ENCODE assay signal across 19 cellular contexts in genomic region chr17:16926061-16926511, GRCh38. TPM values are rescaled to one million over a fixed set of nuclear protein-coding genes. Genes with fewer than 3 reads are reported as not detected.
DNase-seq lines count a peak whose midpoint lies in the region; ATAC-seq and TF ChIP-seq lines count a peak whose summit lies in the region.
"Had no signal": no experiment of that assay in that cellular context is flagged by ENCODE, and none has a peak within 500 bp of the region (broad histone marks: within the 10 kb centered on the region; RNA-seq: fewer than 3 reads in every experiment).

No MANE protein-coding gene starts in this region.

- no peak overlapping the region for H3K56ac ChIP-seq in IMR-90 (ENCODE audit: extremely low read depth, insufficient read depth, low read length)

- H3K79me1 ChIP-seq in IMR-90 (ENCODE audit: low read depth in 1 of 2, low read length in 2 of 2): no peaks in the 10 kb centered on the region

- no peak overlapping the region for H3K4me2 ChIP-seq in IMR-90 (ENCODE audit: low read depth, low read length)

- no peak overlapping the region for H2AFZ ChIP-seq in IMR-90 (replicated peaks; ENCODE audit: low read length, poor library complexity)

- H2BK20ac ChIP-seq in IMR-90 (ENCODE audit: low read depth, low read length): no peak overlapping the region

- TF ChIP-seq POLR2A in IMR-90 (IDR thresholded peaks at IDR 0.05; ENCODE audit: low read depth, low read length) (no peak), sigmoid colon (IDR thresholded peaks at IDR 0.05) (no peak)

- ATAC-seq in IMR-90 (ENCODE audit: low read depth) (no peak), left lung (no peak)

- no peak overlapping the region for H4K91ac ChIP-seq in IMR-90 (ENCODE audit: insufficient read depth, low read depth, low read length)

- no peak for TF ChIP-seq RAD21 in IMR-90 (IDR thresholded peaks at IDR 0.05; ENCODE audit: low read length)

- H3K18ac ChIP-seq in IMR-90 (ENCODE audit: low read depth, low read length): no peak overlapping the region

- no peak overlapping the region for H3K23ac ChIP-seq in IMR-90 (ENCODE audit: low read depth, low read length)

- whole genome bisulfite sequencing in IMR-90 (ENCODE audit: extremely low coverage in 2 of 2, insufficient read length in 1 of 2), 2 experiments: 60% methylated on average over 1 of the region's 7 CpGs; no CpG with 5 or more reads in 1 of the 2 experiments
- 92 to 94% methylated on average over 7 of the region's 7 CpGs for WGBS in sigmoid colon, 2 donors

- no peak overlapping the region for H3K4me3 ChIP-seq in IMR-90 (ENCODE audit: insufficient read depth, low read depth, low read length)
- H3K4me3 ChIP-seq in left lung: no peak overlapping the region
- no peak overlapping the region for H3K4me3 ChIP-seq in sigmoid colon
- H3K4me3 ChIP-seq: MG63 had no signal

- H4K20me1 ChIP-seq in IMR-90 (ENCODE audit: insufficient read depth, low read length): no peaks in the 10 kb centered on the region

- H3K36me3 ChIP-seq in IMR-90 (ENCODE audit: control insufficient read depth, insufficient read depth, low read length) (no peaks in the 10 kb centered on the region), left lung (no peaks in the 10 kb centered on the region), sigmoid colon (no peaks in the 10 kb centered on the region)
- H3K36me3 ChIP-seq: BE2C, MG63 had no signal

- H3K9me3 ChIP-seq in IMR-90 (ENCODE audit: control insufficient read depth, insufficient read depth, low read length): no peaks in the 10 kb centered on the region
- no peaks in the 10 kb centered on the region for H3K9me3 ChIP-seq in left lung
- H3K9me3 ChIP-seq in sigmoid colon: no peaks in the 10 kb centered on the region
- H3K9me3 ChIP-seq: BE2C, MG63 had no signal

- no peak overlapping the region for H3K27ac ChIP-seq in IMR-90 (ENCODE audit: insufficient read depth, low read length)
- no peak overlapping the region for H3K27ac ChIP-seq in left lung
- H3K27ac ChIP-seq in sigmoid colon: no peak overlapping the region
- H3K27ac ChIP-seq: 22Rv1 had no signal

- CTCF ChIA-PET in IMR-90 (lab: Yijun Ruan, JAX): no interaction called here

- in situ Hi-C loops in IMR-90 (cut with MboI; ENCODE audit: low sequenced_read_pairs): no loop called here

- no peak overlapping the region for H2BK15ac ChIP-seq in IMR-90 (ENCODE audit: low read depth, low read length)

- dilution Hi-C loops in IMR-90 (cut with HindIII; ENCODE audit: low sequenced_read_pairs, unreplicated experiment): no loop called here

- H3K4me1 ChIP-seq in IMR-90 (ENCODE audit: control insufficient read depth, insufficient read depth, low read length): no peaks in the 10 kb centered on the region
- H3K4me1 ChIP-seq in left lung: no peaks in the 10 kb centered on the region
- H3K4me1 ChIP-seq in sigmoid colon: no peaks in the 10 kb centered on the region
- H3K4me1 ChIP-seq: BE2C had no signal

- POLR2A ChIA-PET in IMR-90 (lab: Charles Lee; ENCODE audit: unreplicated experiment): no interaction called here

- no TSS peak for BruUV-seq in IMR-90 (replicated peaks; lab: Mats Ljungman, UMichigan)

- intact Hi-C loops in IMR-90 (cut with micrococcal nuclease) (no loop called here), left lung (cut with DNase I) (no loop called here), sigmoid colon (cut with DNase I) (no loop called here)

- no peak overlapping the region for H2BK5ac ChIP-seq in IMR-90 (ENCODE audit: low read depth, low read length, poor library complexity, severe bottlenecking)

- H3K14ac ChIP-seq in IMR-90 (replicated peaks; ENCODE audit: low read depth, low read length): no peak overlapping the region

- no peak overlapping the region for H3K9ac ChIP-seq in IMR-90 (ENCODE audit: low read depth, low read length)

- no peak overlapping the region for H3K4ac ChIP-seq in IMR-90 (ENCODE audit: low read depth, low read length)

- no peak overlapping the region for H2AK5ac ChIP-seq in IMR-90 (ENCODE audit: low read depth, low read length)

- no peak overlapping the region for H4K8ac ChIP-seq in IMR-90 (ENCODE audit: low read depth in 2 of 2, low read length in 2 of 2)

- H2BK120ac ChIP-seq in IMR-90 (ENCODE audit: low read depth, low read length): no peak overlapping the region

- peak; percentile 29 for DNase-seq in activated CD4-positive, CD25-positive, alpha-beta regulatory T cell treated with anti-CD3 and anti-CD28 coated beads, Interleukin-2, amount 50 U/mL, for 72 hours
- DNase-seq in activated CD4-positive, CD25-positive, alpha-beta regulatory T cell (lab: John Stamatoyannopoulos, UW): no peak
- DNase-seq in IMR-90: no peak
- DNase-seq in left lung: peak; percentile 22 to 69
- peak; percentile 40 for DNase-seq in sigmoid colon
- DNase-seq in RPMI8226: no peak
- no peak for DNase-seq in NCI-H748 (lab: John Stamatoyannopoulos, UW; ENCODE audit: unreplicated experiment)
- DNase-seq in mucosa of gallbladder (ENCODE audit: low spot score): no peak
- DNase-seq: BE2C, Calu3, Karpas-422, NCI-H1092, NCI-H2081 treated with DMSO at 0.1 percent for 48 hours, NCI-H2227 treated with DMSO at 0.1 percent for 48 hours had no signal

- H2AK9ac ChIP-seq in IMR-90 (replicated peaks; ENCODE audit: low read depth, low read length, poor library complexity): peak overlapping the region; percentile 55

- no peaks in the 10 kb centered on the region for H3K9me1 ChIP-seq in IMR-90 (ENCODE audit: insufficient read depth, low read length)

- H3K27me3 ChIP-seq in IMR-90 (ENCODE audit: control insufficient read depth, insufficient read depth, low read length) (peaks cover 31% of the 10 kb centered on the region), left lung (no peaks in the 10 kb centered on the region), sigmoid colon (no peaks in the 10 kb centered on the region)
- H3K27me3 ChIP-seq: BE2C, MG63 had no signal

- no peak for TF ChIP-seq CTCF in IMR-90 (conservative IDR thresholded peaks at IDR 0.05; ENCODE audit: low read depth, low read length)
- no peak for TF ChIP-seq CTCF in left lung (IDR thresholded peaks at IDR 0.05)
- no peak for TF ChIP-seq CTCF in sigmoid colon (IDR thresholded peaks at IDR 0.05)

- TF ChIP-seq EP300 in sigmoid colon (IDR thresholded peaks at IDR 0.05): no peak

- H4K5ac ChIP-seq in IMR-90 (ENCODE audit: low read depth, low read length): no peak overlapping the region

TF ChIP-seq in IMR-90, 13 proteins besides CTCF, POLR2A, EP300 and RAD21:
- TF ChIP-seq MAZ (IDR thresholded peaks at IDR 0.05; ENCODE audit: borderline replicate concordance, low read depth, low read length) (no peak), ELK1 (IDR thresholded peaks at IDR 0.05; ENCODE audit: borderline replicate concordance, low read depth, low read length) (no peak), SMC3 (IDR thresholded peaks at IDR 0.05; ENCODE audit: low read depth, low read length) (no peak), CEBPB (IDR thresholded peaks at IDR 0.05; ENCODE audit: low read depth, low read length) (no peak), FOS (IDR thresholded peaks at IDR 0.05; ENCODE audit: low read depth, low read length) (no peak), MAFK (IDR thresholded peaks at IDR 0.05; ENCODE audit: low read depth, low read length) (no peak)

RNA-seq across cellular contexts. Expression of gene TNFRSF13B, which starts 45.8 kb away (rescaled TPM):
- total RNA-seq in IMR-90 (2012; rRNA removed) (not detected in 2 replicates), left lung (under 1 TPM; 0.61 to 0.79 TPM), sigmoid colon (not detected), mucosa of gallbladder (0.32 TPM)
- polyA plus RNA-seq in IMR-90 (2012; rRNA removed) (not detected in 2 replicates), sigmoid colon (10 to 100 TPM in 1 of 3 donors, not detected in 2; 15.2 TPM)
- polyA plus RNA-seq in IMR-90 (2012; cell fraction: cytosol; rRNA removed): not detected in 2 replicates
- polyA plus RNA-seq in IMR-90 (2012; cell fraction: nucleus; rRNA removed; ENCODE audit: low replicate concordance): not detected in 2 replicates
- total RNA-seq: Calu3; CD4-positive, alpha-beta memory T cell; H4 had no signal
- polyA plus RNA-seq: AG04450 had no signal

Comparison
In these comparisons a context has a peak if more than half of its experiments do, and no peak if none do; other contexts are left out.
1. DNase-seq: peak in activated CD4-positive, CD25-positive, alpha-beta regulatory T cell treated with anti-CD3 and anti-CD28 coated beads, Interleukin-2, amount 50 U/mL, for 72 hours (single experiment), left lung (2 of 2) and sigmoid colon (single experiment); none in activated CD4-positive, CD25-positive, alpha-beta regulatory T cell (0 of 4), IMR-90 (single experiment), RPMI8226 (single experiment), NCI-H748 (single experiment) and mucosa of gallbladder (single experiment).